Comparison of ENCODE assay signal across 20 cellular contexts in the genomic region with DNA sequence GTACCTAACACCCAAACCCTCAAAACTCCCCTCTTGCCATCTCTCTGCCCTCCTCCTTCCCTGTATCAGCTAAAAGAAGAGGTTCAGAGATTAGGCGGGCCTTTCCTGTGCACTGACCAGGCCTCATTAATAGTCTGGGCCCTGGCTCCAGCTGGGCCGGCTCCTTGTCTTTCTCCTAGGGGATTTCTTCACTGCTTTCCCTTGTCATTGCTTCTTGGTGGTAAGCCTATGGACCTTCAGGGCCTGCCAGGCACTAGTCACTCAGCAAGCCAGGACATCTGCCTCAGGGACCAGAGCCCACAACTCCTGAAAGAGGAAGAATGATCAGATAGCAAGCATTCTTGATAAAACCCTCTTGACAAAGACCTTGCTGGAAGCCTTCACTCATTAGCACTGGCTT. TPM values are rescaled to one million over a fixed set of nuclear protein-coding genes. Genes with fewer than 3 reads are reported as not detected.
DNase-seq lines count a peak whose midpoint lies in the region; ATAC-seq and TF ChIP-seq lines count a peak whose summit lies in the region.
"Had no signal": no experiment of that assay in that cellular context is flagged by ENCODE, and none has a peak within 500 bp of the region (broad histone marks: within the 10 kb centered on the region; RNA-seq: fewer than 3 reads in every experiment).

No MANE protein-coding gene starts in this region.

- H3K4me1 ChIP-seq in endodermal cell (ENCODE audit: control insufficient read depth, insufficient read depth, low read length): peaks cover 2% of the 10 kb centered on the region

- H3K4me3 ChIP-seq in endodermal cell (ENCODE audit: low read length): no peak overlapping the region
- H3K4me3 ChIP-seq: K562 had no signal

- peaks cover 29% of the 10 kb centered on the region for H3K36me3 ChIP-seq in endodermal cell (ENCODE audit: control insufficient read depth, insufficient read depth, low read length)

- H3K27me3 Mint-ChIP-seq in endodermal cell (ENCODE audit: insufficient read depth) (no peaks in the 10 kb centered on the region), T-cell (no peaks in the 10 kb centered on the region)
- H3K27me3 Mint-ChIP-seq in activated CD4-positive, alpha-beta T cell treated with anti-CD3 and anti-CD28 coated beads for 36 hours: no peaks in the 10 kb centered on the region
- H3K27me3 Mint-ChIP-seq: CD4-positive, alpha-beta memory T cell had no signal

- peaks cover 15% of the 10 kb centered on the region for H3K36me3 Mint-ChIP-seq in endodermal cell (ENCODE audit: low read depth)
- H3K36me3 Mint-ChIP-seq in T-cell: peaks cover 44% of the 10 kb centered on the region
- peaks cover 37% of the 10 kb centered on the region for H3K36me3 Mint-ChIP-seq in activated CD4-positive, alpha-beta T cell treated with anti-CD3 and anti-CD28 coated beads for 36 hours (ENCODE audit: low read depth)

- in situ Hi-C loops in GM13976 (cut with MboI; ENCODE audit: low sequenced_read_pairs, unreplicated experiment): no loop called here

- H3K27ac ChIP-seq in endodermal cell (ENCODE audit: low read depth, low read length): no peak overlapping the region
- H3K27ac ChIP-seq: 22Rv1 had no signal

- TF ChIP-seq CTCF in endodermal cell (conservative IDR thresholded peaks at IDR 0.05): no peak
- no peak for TF ChIP-seq CTCF in GM13976 (IDR thresholded peaks at IDR 0.05; ENCODE audit: borderline replicate concordance, control extremely low read depth, extremely low read depth, insufficient read depth, missing control alignments)

- no peaks in the 10 kb centered on the region for H3K27me3 ChIP-seq in endodermal cell (ENCODE audit: control insufficient read depth, insufficient read depth, low read length, poor library complexity, severe bottlenecking)

- H3K4me1 Mint-ChIP-seq in endodermal cell (peaks cover 5% of the 10 kb centered on the region), T-cell (no peaks in the 10 kb centered on the region)
- H3K4me1 Mint-ChIP-seq in activated CD4-positive, alpha-beta T cell treated with anti-CD3 and anti-CD28 coated beads for 36 hours: no peaks in the 10 kb centered on the region

- no peak overlapping the region for H3K4me3 Mint-ChIP-seq in endodermal cell
- H3K4me3 Mint-ChIP-seq in T-cell: no peak overlapping the region
- H3K4me3 Mint-ChIP-seq in activated CD4-positive, alpha-beta T cell treated with anti-CD3 and anti-CD28 coated beads for 36 hours: no peak overlapping the region
- H3K4me3 Mint-ChIP-seq: CD4-positive, alpha-beta memory T cell; HFFc6 had no signal

- CTCF ChIA-PET in T-cell (lab: Charles Lee): interaction anchor here in 1 of 2 donors (0.9 kb wide), 1 partner anchor 492 kb away, joined by 4 read pairs; no protein-coding TSS in a partner anchor
- CTCF ChIA-PET in activated CD4-positive, alpha-beta T cell treated with anti-CD3 and anti-CD28 coated beads for 36 hours (lab: Charles Lee): interaction anchor here (0.6 kb wide), 1 partner anchor 54 kb away, joined by 4 read pairs; no protein-coding TSS in a partner anchor

- intact Hi-C loops in left ventricle myocardium superior (cut with micrococcal nuclease): no loop called here
- intact Hi-C loops in Right ventricle myocardium superior (cut with DNase I): no loop called here
- intact Hi-C loops in activated CD4-positive, alpha-beta T cell treated with anti-CD3 and anti-CD28 coated beads for 36 hours (cut with DNase I, micrococcal nuclease): no loop called here

- ATAC-seq in left ventricle myocardium superior: peak; percentile 17
- ATAC-seq in Right ventricle myocardium superior (ENCODE audit: poor library complexity): no peak
- ATAC-seq in T-cell (replicated peaks in 1 of 4): no peak
- no peak for ATAC-seq in activated CD4-positive, alpha-beta T cell treated with anti-CD3 and anti-CD28 coated beads for 36 hours
- ATAC-seq: K562 had no signal

- H3K9me3 ChIP-seq in endodermal cell (ENCODE audit: control insufficient read depth, low read length): no peaks in the 10 kb centered on the region

- peak overlapping the region; percentile 15 for H3K27ac Mint-ChIP-seq in endodermal cell
- H3K27ac Mint-ChIP-seq in T-cell: no peak overlapping the region
- no peak overlapping the region for H3K27ac Mint-ChIP-seq in activated CD4-positive, alpha-beta T cell treated with anti-CD3 and anti-CD28 coated beads for 36 hours
- H3K27ac Mint-ChIP-seq: CD4-positive, alpha-beta memory T cell; HFFc6 had no signal

- no peak overlapping the region for H3K9ac ChIP-seq in endodermal cell (ENCODE audit: extremely low read depth, low read length, poor library complexity, severe bottlenecking)

- no peaks in the 10 kb centered on the region for H3K9me3 Mint-ChIP-seq in endodermal cell
- H3K9me3 Mint-ChIP-seq in T-cell: no peaks in the 10 kb centered on the region
- H3K9me3 Mint-ChIP-seq in activated CD4-positive, alpha-beta T cell treated with anti-CD3 and anti-CD28 coated beads for 36 hours (ENCODE audit: low read depth): no peaks in the 10 kb centered on the region
- H3K9me3 Mint-ChIP-seq: CD4-positive, alpha-beta memory T cell; HFFc6 had no signal

- whole genome bisulfite sequencing in endodermal cell (ENCODE audit: insufficient coverage in 1 of 2, insufficient read length in 1 of 2), 2 experiments: 80 to 86% methylated on average over 2 of the region's 2 CpGs

- peak; percentile 33 for DNase-seq in DMS79 treated with DMSO at 0.1 percent for 48 hours (lab: John Stamatoyannopoulos, UW)
- no peak for DNase-seq in DMS79 (lab: John Stamatoyannopoulos, UW)
- DNase-seq in left ventricle myocardium superior: no peak
- no peak for DNase-seq in Right ventricle myocardium superior
- DNase-seq in endodermal cell: no peak
- no peak for DNase-seq in GM13976 (ENCODE audit: low spot score)
- DNase-seq in T-cell: no peak
- no peak for DNase-seq in activated CD4-positive, alpha-beta T cell treated with anti-CD3 and anti-CD28 coated beads for 36 hours
- DNase-seq: CD4-positive, alpha-beta memory T cell; DND-41; H7; HFFc6; NCI-H1105 treated with DMSO at 0.1 percent for 48 hours; NCI-H1694; NCI-H510A; NCI-H774; SHP77 treated with DMSO at 0.1 percent for 48 hours had no signal

- POLR2A ChIA-PET in T-cell (lab: Charles Lee): no interaction called here
- POLR2A ChIA-PET in activated CD4-positive, alpha-beta T cell treated with anti-CD3 and anti-CD28 coated beads for 36 hours (lab: Charles Lee): no interaction called here

RNA-seq across cellular contexts. Expression of a gene that starts 50.9 kb away (rescaled TPM):
- total RNA-seq in left ventricle myocardium superior: 41.3 TPM
- total RNA-seq in Right ventricle myocardium superior: 35.7 TPM
- 10 to 100 TPM; 25.8 to 27.6 TPM for total RNA-seq in endodermal cell
- polyA plus RNA-seq in endodermal cell (2013, experiment 1 of 2): 31.8 TPM
- polyA plus RNA-seq in endodermal cell (2013, experiment 2 of 2): 27.9 TPM
- 10 to 100 TPM; 27.7 to 34.1 (median 29.1) TPM for total RNA-seq in T-cell
- total RNA-seq in activated CD4-positive, alpha-beta T cell treated with anti-CD3 and anti-CD28 coated beads for 36 hours: 10 to 100 TPM; 57.3 to 61.5 TPM

RNA-seq across cellular contexts. Expression of a gene that starts 50.9 kb away (rescaled TPM):
- total RNA-seq in left ventricle myocardium superior (41.8 TPM), Right ventricle myocardium superior (37.3 TPM), endodermal cell (10 to 100 TPM; 15.7 to 17.3 TPM), T-cell (10 to 100 TPM; 15.8 to 19.9 (median 17.5) TPM)
- polyA plus RNA-seq in endodermal cell (2013, experiment 1 of 2): 23.0 TPM
- polyA plus RNA-seq in endodermal cell (2013, experiment 2 of 2): 19.6 TPM
- total RNA-seq in activated CD4-positive, alpha-beta T cell treated with anti-CD3 and anti-CD28 coated beads for 36 hours: 10 to 100 TPM; 22.3 to 28.6 TPM

RNA-seq across cellular contexts. Expression of a gene that starts 55.3 kb away (rescaled TPM):
- total RNA-seq in left ventricle myocardium superior (3.4 TPM), Right ventricle myocardium superior (4.0 TPM), endodermal cell (1 to 10 TPM in 1 of 2 donors, under 1 TPM in 1; 0.84 to 1.1 TPM), T-cell (1 to 10 TPM in 1 of 5 donors, under 1 TPM in 4; 0.44 to 2.0 (median 0.86) TPM)
- 2.6 TPM for polyA plus RNA-seq in endodermal cell (2013, experiment 1 of 2)
- 2.0 TPM for polyA plus RNA-seq in endodermal cell (2013, experiment 2 of 2)
- total RNA-seq in activated CD4-positive, alpha-beta T cell treated with anti-CD3 and anti-CD28 coated beads for 36 hours: under 1 TPM in 1 of 2 experiments, not detected in 1; 0.09 TPM
- total RNA-seq: G401 had no signal
